Comparison of ENCODE assay signal across 9 cellular contexts in genomic region chr19:49018388-49019241, GRCh38. TPM values are rescaled to one million over a fixed set of nuclear protein-coding genes. Genes with fewer than 3 reads are reported as not detected.
A peak's percentile ranks its signal among the peaks of the same experiment; 100 is the strongest.
DNase-seq lines count a peak whose midpoint lies in the region; ATAC-seq and TF ChIP-seq lines count a peak whose summit lies in the region.
"Not testable (repeated sequence)": the region's sequence is repeated elsewhere in the genome, so short reads cannot be mapped to it uniquely, and the experiment has no call there.
"Had no signal": no experiment of that assay in that cellular context is flagged by ENCODE, and none has a peak within 500 bp of the region (broad histone marks: within the 10 kb centered on the region; RNA-seq: fewer than 3 reads in every experiment).

No MANE protein-coding gene starts in this region.

- not testable (repeated sequence) for H3K79me1 ChIP-seq in H9 (ENCODE audit: insufficient read depth, low read depth, low read length, poor library complexity, severe bottlenecking)

- POLR2A ChIA-PET in Panc1 (lab: Charles Lee), result interaction anchor here (0.6 kb wide), 1 partner anchor 38 kb away, joined by 4 read pairs; no protein-coding TSS in a partner anchor

- H3K9me3 Mint-ChIP-seq in H9; activated T-helper 1 cell treated with anti-CD3 and anti-CD28 coated beads, Interleukin-12 subunit alpha, Interleukin-12 subunit beta, Interleukin-2, Interleukin-4 antibody, amounts not matched to agents 30 ng/mL and 10 ng/mL and 1 ng/mL, durations not matched to agents 14 hours and 24 hours and 36 hours; neural crest cell; stimulated activated naive CD8-positive, alpha-beta T cell treated with anti-CD3 and anti-CD28 coated beads, Interleukin-15, amount 100 ng/mL, for 72 hours: not testable (repeated sequence)

- H3K4me1 Mint-ChIP-seq in H9 (peaks cover 15 to 36% of the 10 kb centered on the region in 2 experiments), neural crest cell (peaks cover 11% of the 10 kb centered on the region)
- H3K4me1 Mint-ChIP-seq in activated T-helper 1 cell treated with anti-CD3 and anti-CD28 coated beads, Interleukin-12 subunit alpha, Interleukin-12 subunit beta, Interleukin-2, Interleukin-4 antibody, amounts not matched to agents 30 ng/mL and 10 ng/mL and 1 ng/mL, durations not matched to agents 14 hours and 24 hours and 36 hours (ENCODE audit: low read depth), result peaks cover 20% of the 10 kb centered on the region
- H3K4me1 Mint-ChIP-seq in stimulated activated naive CD8-positive, alpha-beta T cell treated with anti-CD3 and anti-CD28 coated beads, Interleukin-15, amount 100 ng/mL, for 72 hours, result peaks cover 33% of the 10 kb centered on the region

- not testable (repeated sequence) for H2BK5ac ChIP-seq in H9 (ENCODE audit: insufficient read length, low read length)

- intact Hi-C loops in Panc1 (cut with micrococcal nuclease; ENCODE audit: unreplicated experiment), result not testable (repeated sequence)
- intact Hi-C loops in activated T-helper 1 cell treated with anti-CD3 and anti-CD28 coated beads, Interleukin-12 subunit alpha, Interleukin-12 subunit beta, Interleukin-2, Interleukin-4 antibody, amounts not matched to agents 30 ng/mL and 10 ng/mL and 1 ng/mL, durations not matched to agents 14 hours and 24 hours and 36 hours (cut with micrococcal nuclease), result loop anchor here (1.0 to 2.0 kb wide), 2 partner anchors 25 to 38 kb away; partner anchors contain the start of genes CGB7, GYS1 and RUVBL2

- H3K4me3 ChIP-seq in BLaER1 (peak overlapping the region; percentile 61), Panc1 (ENCODE audit: low read depth in 2 of 2, low read length in 2 of 2) (peak overlapping the region; percentile 43 to 51), duodenal mucosa (ENCODE audit: low read depth in 1 of 2, low read length in 2 of 2) (peak overlapping the region; percentile 52 to 55), iPS-18c (ENCODE audit: insufficient read depth, low read depth, low read length) (peak overlapping the region; percentile 50)

- peak overlapping the region; percentile 58 for H3K9ac ChIP-seq in BLaER1
- H3K9ac ChIP-seq in H9 (ENCODE audit: extremely low read depth, insufficient read length, low read length), result not testable (repeated sequence)
- peak overlapping the region; percentile 12 to 57 for H3K9ac ChIP-seq in duodenal mucosa (ENCODE audit: low read depth in 1 of 2, low read length in 2 of 2)

- not testable (repeated sequence) for H4K8ac ChIP-seq in H9 (replicated peaks; ENCODE audit: insufficient read length, low read depth, low read length)

- H2BK20ac ChIP-seq in H9 (ENCODE audit: low read depth, low read length, poor library complexity, severe bottlenecking), result not testable (repeated sequence)

- not testable (repeated sequence) for DNase-seq in H9; Panc1 (ENCODE audit: low read depth, low spot score); activated T-helper 1 cell treated with anti-CD3 and anti-CD28 coated beads, Interleukin-12 subunit alpha, Interleukin-12 subunit beta, Interleukin-2, Interleukin-4 antibody, amounts not matched to agents 30 ng/mL and 10 ng/mL and 1 ng/mL, durations not matched to agents 14 hours and 24 hours and 36 hours (ENCODE audit: low spot score); neural crest cell (ENCODE audit: low read depth, low spot score); stimulated activated naive CD8-positive, alpha-beta T cell treated with anti-CD3 and anti-CD28 coated beads, Interleukin-15, amount 100 ng/mL, for 72 hours

- H3K27ac ChIP-seq in BLaER1; H9 (ENCODE audit: insufficient read length, low read depth, low read length); duodenal mucosa (ENCODE audit: low read depth, low read length): not testable (repeated sequence)
- H3K27ac ChIP-seq in Panc1 (ENCODE audit: low read length), result peak overlapping the region; percentile 72

- H3K23me2 ChIP-seq in H9 (ENCODE audit: insufficient read length, low read depth, low read length, poor library complexity, severe bottlenecking), result not testable (repeated sequence)

- H3K4me2 ChIP-seq in BLaER1 (peak overlapping the region; percentile 91), H9 (ENCODE audit: insufficient read depth, insufficient read length, low read length) (peak overlapping the region; percentile 25)

- not testable (repeated sequence) for TF ChIP-seq CTCF in H9 (conservative IDR thresholded peaks at IDR 0.05); Panc1 (IDR thresholded peaks at IDR 0.05); neural crest cell (conservative IDR thresholded peaks at IDR 0.05)

- CTCF ChIA-PET in Panc1 (lab: Charles Lee), result interaction anchor here (0.7 kb wide), 2 partner anchors 40 to 190 kb away, joined by 3 to 4 read pairs; no protein-coding TSS in a partner anchor

- not testable (repeated sequence) for H2BK120ac ChIP-seq in H9 (ENCODE audit: low read depth, low read length, poor library complexity, severe bottlenecking)

- H3K4me3 Mint-ChIP-seq in H9, result peak overlapping the region; percentile 54 to 66
- peak overlapping the region; percentile 84 for H3K4me3 Mint-ChIP-seq in activated T-helper 1 cell treated with anti-CD3 and anti-CD28 coated beads, Interleukin-12 subunit alpha, Interleukin-12 subunit beta, Interleukin-2, Interleukin-4 antibody, amounts not matched to agents 30 ng/mL and 10 ng/mL and 1 ng/mL, durations not matched to agents 14 hours and 24 hours and 36 hours
- peak overlapping the region; percentile 73 for H3K4me3 Mint-ChIP-seq in neural crest cell
- H3K4me3 Mint-ChIP-seq in stimulated activated naive CD8-positive, alpha-beta T cell treated with anti-CD3 and anti-CD28 coated beads, Interleukin-15, amount 100 ng/mL, for 72 hours, result peak overlapping the region; percentile 79 to 84

- in situ Hi-C loops in Panc1 (cut with HindIII; ENCODE audit: low pct_unique_long_range_greater_than_20kb, low sequenced_read_pairs), result not testable (repeated sequence)

- peak overlapping the region in 1 of 3 experiments; percentile 42; a peak in 1 of 7 replicates for H3K27ac Mint-ChIP-seq in H9
- peak overlapping the region; percentile 44 for H3K27ac Mint-ChIP-seq in activated T-helper 1 cell treated with anti-CD3 and anti-CD28 coated beads, Interleukin-12 subunit alpha, Interleukin-12 subunit beta, Interleukin-2, Interleukin-4 antibody, amounts not matched to agents 30 ng/mL and 10 ng/mL and 1 ng/mL, durations not matched to agents 14 hours and 24 hours and 36 hours
- not testable (repeated sequence) for H3K27ac Mint-ChIP-seq in neural crest cell (ENCODE audit: unreplicated experiment); stimulated activated naive CD8-positive, alpha-beta T cell treated with anti-CD3 and anti-CD28 coated beads, Interleukin-15, amount 100 ng/mL, for 72 hours

- not testable (repeated sequence) for H3K9me3 ChIP-seq in BLaER1; H9 (ENCODE audit: control insufficient read depth, low read depth, low read length); Panc1 (ENCODE audit: control insufficient read depth, insufficient read depth, low read depth, low read length); duodenal mucosa (ENCODE audit: control insufficient read depth in 1 of 2, low read length in 2 of 2); iPS-18c (ENCODE audit: control insufficient read depth, insufficient read depth, low read length)

- not testable (repeated sequence) for H4K5ac ChIP-seq in H9 (ENCODE audit: insufficient read length, low read depth, low read length)

- not testable (repeated sequence) for H3K56ac ChIP-seq in H9 (ENCODE audit: insufficient read length, low read depth, low read length)

- H3K36me3 Mint-ChIP-seq in H9 (ENCODE audit: insufficient read depth in 1 of 3, low read depth in 3 of 3), result peaks cover 8 to 29% (median 28%) of the 10 kb centered on the region in 3 experiments; a peak in 6 of 7 replicates
- H3K36me3 Mint-ChIP-seq in activated T-helper 1 cell treated with anti-CD3 and anti-CD28 coated beads, Interleukin-12 subunit alpha, Interleukin-12 subunit beta, Interleukin-2, Interleukin-4 antibody, amounts not matched to agents 30 ng/mL and 10 ng/mL and 1 ng/mL, durations not matched to agents 14 hours and 24 hours and 36 hours (ENCODE audit: low read depth), result peaks cover 14% of the 10 kb centered on the region
- H3K36me3 Mint-ChIP-seq in neural crest cell (ENCODE audit: low read depth), result not testable (repeated sequence)

- WGBS in H9 (ENCODE audit: extremely low coverage, insufficient read length, low lambda C conversion rate), result no CpG with 5 or more reads among the region's 50 CpGs

- not testable (repeated sequence) for H2BK12ac ChIP-seq in H9 (ENCODE audit: insufficient read length, low read depth, low read length)

- peak; percentile 8 for ATAC-seq in Panc1
- not testable (repeated sequence) for ATAC-seq in stimulated activated naive CD8-positive, alpha-beta T cell treated with anti-CD3 and anti-CD28 coated beads, Interleukin-15, amount 100 ng/mL, for 72 hours

- not testable (repeated sequence) for H2AFZ ChIP-seq in H9 (ENCODE audit: low read length)

- H3K4me1 ChIP-seq in BLaER1, result peaks cover 44% of the 10 kb centered on the region
- H3K4me1 ChIP-seq in H9 (ENCODE audit: insufficient read depth, low read length); Panc1 (ENCODE audit: control insufficient read depth, insufficient read depth, low read length): not testable (repeated sequence)
- H3K4me1 ChIP-seq in duodenal mucosa (ENCODE audit: control insufficient read depth in 1 of 2, insufficient read depth in 2 of 2, low read length in 2 of 2), result peaks cover 12 to 13% of the 10 kb centered on the region in 2 donors

- peaks cover 39% of the 10 kb centered on the region for H3K27me3 Mint-ChIP-seq in H9 (ENCODE audit: low read depth)
- H3K27me3 Mint-ChIP-seq in activated T-helper 1 cell treated with anti-CD3 and anti-CD28 coated beads, Interleukin-12 subunit alpha, Interleukin-12 subunit beta, Interleukin-2, Interleukin-4 antibody, amounts not matched to agents 30 ng/mL and 10 ng/mL and 1 ng/mL, durations not matched to agents 14 hours and 24 hours and 36 hours (ENCODE audit: insufficient read depth), result peaks cover 20% of the 10 kb centered on the region
- peaks cover 60% of the 10 kb centered on the region for H3K27me3 Mint-ChIP-seq in neural crest cell (ENCODE audit: low read depth)
- H3K27me3 Mint-ChIP-seq in stimulated activated naive CD8-positive, alpha-beta T cell treated with anti-CD3 and anti-CD28 coated beads, Interleukin-15, amount 100 ng/mL, for 72 hours, result peaks cover 19% of the 10 kb centered on the region

- H3K27me3 ChIP-seq in BLaER1 (peaks cover 42% of the 10 kb centered on the region), duodenal mucosa (ENCODE audit: control insufficient read depth in 1 of 2, insufficient read depth in 2 of 2, low read length in 2 of 2) (peaks cover 13 to 16% of the 10 kb centered on the region in 2 donors)
- H3K27me3 ChIP-seq in H9 (ENCODE audit: insufficient read depth, low read length); Panc1 (ENCODE audit: control insufficient read depth, insufficient read depth, low read length): not testable (repeated sequence)

- not testable (repeated sequence) for BruUV-seq in Panc1 (replicated peaks; lab: Mats Ljungman, UMichigan)

- not testable (repeated sequence) for H3K4ac ChIP-seq in H9 (ENCODE audit: low read depth, low read length)

- H3K36me3 ChIP-seq in BLaER1 (peaks cover 35% of the 10 kb centered on the region), duodenal mucosa (ENCODE audit: control insufficient read depth in 1 of 2, insufficient read depth in 2 of 2, low read length in 2 of 2) (peaks cover 0 to 21% of the 10 kb centered on the region in 2 donors)
- not testable (repeated sequence) for H3K36me3 ChIP-seq in Panc1 (ENCODE audit: control insufficient read depth, insufficient read depth, low read length)

- not testable (repeated sequence) for H3K18ac ChIP-seq in H9 (ENCODE audit: insufficient read length, low read depth, low read length)

- H2BK15ac ChIP-seq in H9 (ENCODE audit: low read depth, low read length), result not testable (repeated sequence)

- H3K14ac ChIP-seq in H9 (ENCODE audit: insufficient read depth, low read length), result not testable (repeated sequence)

- not testable (repeated sequence) for H3K23ac ChIP-seq in H9 (ENCODE audit: insufficient read length, low read depth, low read length)

- H4K91ac ChIP-seq in H9 (ENCODE audit: insufficient read length, low read depth, low read length), result not testable (repeated sequence)

- not testable (repeated sequence) for H3K79me2 ChIP-seq in H9 (ENCODE audit: insufficient read depth, low read length)

- not testable (repeated sequence) for H2AK5ac ChIP-seq in H9 (ENCODE audit: insufficient read length, low read length)

- not testable (repeated sequence) for H3T11ph ChIP-seq in H9 (ENCODE audit: low read length)

- H4K20me1 ChIP-seq in BLaER1, result peaks cover 50% of the 10 kb centered on the region
- not testable (repeated sequence) for H4K20me1 ChIP-seq in H9 (ENCODE audit: control insufficient read depth, insufficient read depth, insufficient read length)

RNA-seq across cellular contexts. Expression of gene LHB, which starts 1.7 kb away (rescaled TPM):
- total RNA-seq in H9 (2021) (not detected in 2 replicates), Panc1 (2021; ENCODE audit: unreplicated experiment) (0.39 TPM), neural crest cell (not detected in 2 replicates)
- 1.9 TPM for polyA plus RNA-seq in Panc1 (2012; ENCODE audit: insufficient read length)
- not detected in 2 replicates for total RNA-seq in activated T-helper 1 cell treated with anti-CD3 and anti-CD28 coated beads, Interleukin-12 subunit alpha, Interleukin-12 subunit beta, Interleukin-2, Interleukin-4 antibody, amounts not matched to agents 30 ng/mL and 10 ng/mL and 1 ng/mL, durations not matched to agents 14 hours and 24 hours and 36 hours
- total RNA-seq: cardiac septum had no signal

RNA-seq across cellular contexts. Expression of gene CGB3, which starts 5.5 kb away (rescaled TPM):
- total RNA-seq in H9 (2021), result 0.46 TPM in 1 of 2 replicates, not detected in the other
- total RNA-seq in Panc1 (2021; ENCODE audit: unreplicated experiment), result not detected
- polyA plus RNA-seq in Panc1 (2012; ENCODE audit: insufficient read length), result 0.50 TPM
- total RNA-seq in activated T-helper 1 cell treated with anti-CD3 and anti-CD28 coated beads, Interleukin-12 subunit alpha, Interleukin-12 subunit beta, Interleukin-2, Interleukin-4 antibody, amounts not matched to agents 30 ng/mL and 10 ng/mL and 1 ng/mL, durations not matched to agents 14 hours and 24 hours and 36 hours, result not detected in 2 replicates
- total RNA-seq in neural crest cell, result not detected in 2 replicates
- total RNA-seq: cardiac septum had no signal

RNA-seq across cellular contexts. Expression of gene CGB2, which starts 13.1 kb away (rescaled TPM):
- total RNA-seq in H9 (2021) (0.55 and 0.77 TPM in 2 replicates), Panc1 (2021; ENCODE audit: unreplicated experiment) (not detected), neural crest cell (not detected in 2 replicates)
- polyA plus RNA-seq in Panc1 (2012; ENCODE audit: insufficient read length), result not detected
- total RNA-seq in activated T-helper 1 cell treated with anti-CD3 and anti-CD28 coated beads, Interleukin-12 subunit alpha, Interleukin-12 subunit beta, Interleukin-2, Interleukin-4 antibody, amounts not matched to agents 30 ng/mL and 10 ng/mL and 1 ng/mL, durations not matched to agents 14 hours and 24 hours and 36 hours, result not detected in 2 replicates
- total RNA-seq: cardiac septum had no signal

RNA-seq across cellular contexts. Expression of gene CGB1, which starts 18.1 kb away (rescaled TPM):
- total RNA-seq in H9 (2021) (not detected in 2 replicates), Panc1 (2021; ENCODE audit: unreplicated experiment) (not detected), neural crest cell (not detected in 2 replicates)
- polyA plus RNA-seq in Panc1 (2012; ENCODE audit: insufficient read length), result not detected
- total RNA-seq in activated T-helper 1 cell treated with anti-CD3 and anti-CD28 coated beads, Interleukin-12 subunit alpha, Interleukin-12 subunit beta, Interleukin-2, Interleukin-4 antibody, amounts not matched to agents 30 ng/mL and 10 ng/mL and 1 ng/mL, durations not matched to agents 14 hours and 24 hours and 36 hours, result not detected in 2 replicates
- total RNA-seq: cardiac septum had no signal

RNA-seq across cellular contexts. Expression of gene RUVBL2, which starts 24.9 kb away (rescaled TPM):
- total RNA-seq in H9 (2021), result 130 and 134 TPM in 2 replicates
- total RNA-seq in Panc1 (2021; ENCODE audit: unreplicated experiment), result 170 TPM
- 236 TPM for polyA plus RNA-seq in Panc1 (2012; ENCODE audit: insufficient read length)
- 172 and 175 TPM in 2 replicates for total RNA-seq in activated T-helper 1 cell treated with anti-CD3 and anti-CD28 coated beads, Interleukin-12 subunit alpha, Interleukin-12 subunit beta, Interleukin-2, Interleukin-4 antibody, amounts not matched to agents 30 ng/mL and 10 ng/mL and 1 ng/mL, durations not matched to agents 14 hours and 24 hours and 36 hours
- 118 and 125 TPM in 2 replicates for total RNA-seq in neural crest cell
